In the genomic region with DNA sequence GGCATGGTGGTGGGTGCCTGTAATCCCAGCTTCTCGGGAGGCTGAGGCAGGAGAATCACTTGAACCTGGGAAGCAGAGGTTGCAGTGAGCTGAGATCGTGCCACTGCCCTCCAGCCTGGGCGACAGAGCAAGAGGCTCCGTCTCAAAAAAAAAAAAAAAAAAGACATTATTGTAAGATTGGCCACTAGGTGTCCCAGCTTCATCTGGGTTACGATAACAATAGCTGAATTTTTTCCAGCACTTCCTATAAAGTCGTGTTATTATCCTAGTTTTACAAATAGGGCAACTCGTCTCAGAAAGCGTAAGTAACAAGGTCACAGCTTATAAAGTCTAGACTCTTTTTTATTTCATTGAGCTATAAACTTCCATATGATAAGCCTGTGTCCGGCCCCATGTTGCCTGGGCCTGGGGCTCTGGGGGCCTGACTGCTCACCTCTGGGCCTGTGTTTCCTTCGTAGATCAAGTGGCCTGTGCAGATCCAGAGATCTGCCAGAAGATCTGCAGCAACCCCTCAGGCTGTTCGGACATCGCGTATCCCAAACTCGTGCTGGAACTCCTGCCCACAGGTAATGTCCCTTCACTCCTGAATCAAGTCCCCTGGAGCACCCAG, we compare ENCODE assay signal across 11 cellular contexts.
A peak's percentile ranks its signal among the peaks of the same experiment; 100 is the strongest.
DNase-seq lines count a peak whose midpoint lies in the region; ATAC-seq and TF ChIP-seq lines count a peak whose summit lies in the region.
"Had no signal": no experiment of that assay in that cellular context is flagged by ENCODE, and none has a peak within 500 bp of the region (broad histone marks: within the 10 kb centered on the region; RNA-seq: fewer than 3 reads in every experiment).

No MANE protein-coding gene starts in this region.

- CTCF ChIA-PET in CD8-positive, alpha-beta T cell (lab: Charles Lee) = interaction anchor here (0.7 to 2.3 kb wide), 3 partner anchors 14 to 852 kb away, joined by 3 to 6 read pairs (median 4); no protein-coding TSS in a partner anchor

- H3K4me2 ChIP-seq in KMS-11 = no peak overlapping the region

- no peak for ATAC-seq in HG03135 (IDR thresholded peaks at IDR 0.05; ENCODE audit: unreplicated experiment)
- ATAC-seq in CD8-positive, alpha-beta T cell = no peak

- no peaks in the 10 kb centered on the region for H3K36me3 ChIP-seq in KMS-11 (ENCODE audit: insufficient read depth)
- H3K36me3 ChIP-seq in CD8-positive, alpha-beta T cell (ENCODE audit: insufficient read depth, low read length) = no peaks in the 10 kb centered on the region

- H3K4me1 Mint-ChIP-seq in nephron progenitor cell = no peaks in the 10 kb centered on the region
- H3K4me1 Mint-ChIP-seq in CD8-positive, alpha-beta T cell (ENCODE audit: low read depth) = no peaks in the 10 kb centered on the region

- H3K4me1 ChIP-seq in KMS-11 (ENCODE audit: low read depth, poor library complexity, severe bottlenecking) = no peaks in the 10 kb centered on the region
- no peaks in the 10 kb centered on the region for H3K4me1 ChIP-seq in CD8-positive, alpha-beta T cell (ENCODE audit: insufficient read depth, low read length)

- H3K27me3 ChIP-seq in KMS-11 (ENCODE audit: insufficient read depth, low read depth) = no peaks in the 10 kb centered on the region
- H3K27me3 ChIP-seq in CD8-positive, alpha-beta T cell (ENCODE audit: insufficient read depth, low read length) = no peaks in the 10 kb centered on the region

- peak; percentile 57 for TF ChIP-seq CTCF in KMS-11 (conservative IDR thresholded peaks at IDR 0.05; ENCODE audit: low read depth, low read length)
- TF ChIP-seq CTCF in cardiac fibroblast (IDR thresholded peaks at IDR 0.05; ENCODE audit: low read depth, low read length) = peak; percentile 40
- TF ChIP-seq CTCF in nephron progenitor cell (IDR thresholded peaks at IDR 0.05) = peak; percentile 32
- no peak for TF ChIP-seq CTCF in CD8-positive, alpha-beta T cell (IDR thresholded peaks at IDR 0.05)

- H3K79me2 ChIP-seq in KMS-11 (ENCODE audit: insufficient read depth, low read depth) = no peaks in the 10 kb centered on the region

- no peaks in the 10 kb centered on the region for H3K9me3 ChIP-seq in CD8-positive, alpha-beta T cell (ENCODE audit: low read length)

- intact Hi-C loops in CD8-positive, alpha-beta T cell (cut with DNase I, micrococcal nuclease) = no loop called here

- POLR2A ChIA-PET in CD8-positive, alpha-beta T cell (lab: Charles Lee) = no interaction called here

- H2AFZ ChIP-seq in KMS-11 (ENCODE audit: low read depth) = no peak overlapping the region

- DNase-seq in EH (ENCODE audit: low read depth) (peak; percentile 41), cardiac fibroblast (ENCODE audit: low read depth in 2 of 2) (peak; percentile 51 to 54), nephron progenitor cell (no peak), NCI-H774 (lab: John Stamatoyannopoulos, UW) (no peak)
- DNase-seq in activated effector memory CD4-positive, alpha-beta T cell treated with Interleukin-2 at 50 U/mL for 16 hours = no peak
- no peak for DNase-seq in CD8-positive, alpha-beta T cell
- DNase-seq: activated T-cell treated with anti-CD3 and anti-CD28 coated beads, Interleukin-2, amount 50 U/mL, for 1 hour; mesendoderm; NCI-H1436 had no signal

- H3K36me3 Mint-ChIP-seq in nephron progenitor cell (ENCODE audit: low read depth) = no peaks in the 10 kb centered on the region
- no peaks in the 10 kb centered on the region for H3K36me3 Mint-ChIP-seq in CD8-positive, alpha-beta T cell

- H3K27me3 Mint-ChIP-seq in nephron progenitor cell (ENCODE audit: low read depth, poor library complexity) = peaks cover 9% of the 10 kb centered on the region
- no peaks in the 10 kb centered on the region for H3K27me3 Mint-ChIP-seq in CD8-positive, alpha-beta T cell (ENCODE audit: low read depth)

- no peak overlapping the region for H3K4me3 Mint-ChIP-seq in nephron progenitor cell
- no peak overlapping the region for H3K4me3 Mint-ChIP-seq in CD8-positive, alpha-beta T cell

- no peaks in the 10 kb centered on the region for H4K20me1 ChIP-seq in KMS-11 (ENCODE audit: insufficient read depth)

- H3K4me3 ChIP-seq in KMS-11 (IDR thresholded peaks at IDR 0.05; ENCODE audit: insufficient read depth, low read depth, low read length) (no peak overlapping the region), cardiac fibroblast (replicated peaks in 1 of 2; ENCODE audit: low read depth in 2 of 2, low read length in 2 of 2) (no peak overlapping the region)
- no peak overlapping the region for H3K4me3 ChIP-seq in CD8-positive, alpha-beta T cell (ENCODE audit: low read depth, low read length)

- no peaks in the 10 kb centered on the region for H3K9me3 Mint-ChIP-seq in nephron progenitor cell
- H3K9me3 Mint-ChIP-seq in CD8-positive, alpha-beta T cell = no peaks in the 10 kb centered on the region

- H3K27ac ChIP-seq in KMS-11 = no peak overlapping the region
- H3K27ac ChIP-seq in CD8-positive, alpha-beta T cell (ENCODE audit: low read depth, low read length) = no peak overlapping the region

- H3K27ac Mint-ChIP-seq in nephron progenitor cell = no peak overlapping the region
- no peak overlapping the region for H3K27ac Mint-ChIP-seq in CD8-positive, alpha-beta T cell

- H3K9ac ChIP-seq in KMS-11 = no peak overlapping the region

Comparison
In these comparisons a context has a peak if more than half of its experiments do, and no peak if none do; other contexts are left out.
1. DNase-seq: peak in EH (single experiment) and cardiac fibroblast (2 of 2); none in nephron progenitor cell (single experiment), activated effector memory CD4-positive, alpha-beta T cell treated with Interleukin-2 at 50 U/mL for 16 hours (single experiment), CD8-positive, alpha-beta T cell (0 of 7) and NCI-H774 (single experiment).